In the genomic region with DNA sequence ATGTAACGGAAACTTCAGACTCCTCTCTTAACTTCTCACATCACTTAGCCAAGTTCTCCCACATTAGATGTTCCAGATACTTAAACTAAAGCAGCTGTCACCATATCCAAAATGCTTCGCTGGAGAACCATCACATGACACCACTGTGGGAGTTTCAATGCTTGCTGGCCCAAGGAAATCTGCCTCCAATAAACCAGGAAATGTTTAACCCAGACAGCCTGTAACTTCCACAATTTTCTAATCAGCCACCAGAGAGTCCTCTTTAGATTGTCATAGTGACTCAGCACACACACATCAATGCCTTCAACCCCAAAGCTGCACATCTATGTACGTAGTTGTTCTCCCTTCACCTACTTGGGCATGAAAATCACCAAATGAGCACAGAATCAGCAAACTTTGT, we compare ENCODE assay signal across 10 cellular contexts.
A peak's percentile ranks its signal among the peaks of the same experiment; 100 is the strongest.
DNase-seq lines count a peak whose midpoint lies in the region; ATAC-seq lines count a peak whose summit lies in the region.
"Had no signal": no experiment of that assay in that cellular context is flagged by ENCODE, and none has a peak within 500 bp of the region (broad histone marks: within the 10 kb centered on the region; RNA-seq: fewer than 3 reads in every experiment).

No MANE protein-coding gene starts in this region.

- H3K27me3 ChIP-seq in aorta (ENCODE audit: control insufficient read depth in 1 of 2, insufficient read depth in 2 of 2, low read length in 1 of 2): no peaks in the 10 kb centered on the region
- H3K27me3 ChIP-seq in effector memory CD4-positive, alpha-beta T cell (replicated peaks; ENCODE audit: control insufficient read depth, insufficient read depth, low read length, poor library complexity, severe bottlenecking): no peaks in the 10 kb centered on the region
- H3K27me3 ChIP-seq: SJCRH30 had no signal

- H3K4me1 ChIP-seq in aorta (ENCODE audit: control insufficient read depth in 1 of 2, insufficient read depth in 2 of 2, low read length in 2 of 2): peaks cover 0 to 4% of the 10 kb centered on the region in 2 donors
- no peaks in the 10 kb centered on the region for H3K4me1 ChIP-seq in effector memory CD4-positive, alpha-beta T cell (ENCODE audit: control insufficient read depth, insufficient read depth, low read length, poor library complexity, severe bottlenecking)

- H3K27ac ChIP-seq in aorta (ENCODE audit: low read depth in 1 of 2, low read length in 2 of 2): peak overlapping the region in 1 of 2 donors; percentile 28
- H3K27ac ChIP-seq in effector memory CD4-positive, alpha-beta T cell (ENCODE audit: insufficient read depth, low read length, poor library complexity, severe bottlenecking): no peak overlapping the region
- H3K27ac ChIP-seq: SJCRH30 had no signal

- H3K36me3 ChIP-seq in aorta (ENCODE audit: control insufficient read depth in 1 of 2, insufficient read depth in 2 of 2, low read length in 1 of 2): no peaks in the 10 kb centered on the region
- H3K36me3 ChIP-seq in effector memory CD4-positive, alpha-beta T cell (ENCODE audit: control insufficient read depth, insufficient read depth, low read length): no peaks in the 10 kb centered on the region
- H3K36me3 ChIP-seq: SJCRH30 had no signal

- no peaks in the 10 kb centered on the region for H3K9me3 ChIP-seq in aorta (ENCODE audit: control insufficient read depth, low read length)
- no peaks in the 10 kb centered on the region for H3K9me3 ChIP-seq in effector memory CD4-positive, alpha-beta T cell (ENCODE audit: control insufficient read depth, low read length)

- 84 to 91% methylated on average over 3 of the region's 3 CpGs for WGBS in aorta, 2 donors

- intact Hi-C loops in Right ventricle myocardium inferior (cut with DNase I): no loop called here
- intact Hi-C loops in cardiac septum (cut with DNase I): no loop called here
- intact Hi-C loops in aorta (cut with DNase I): no loop called here

- H3K4me3 ChIP-seq in aorta (ENCODE audit: low read length in 2 of 2): no peak overlapping the region
- H3K4me3 ChIP-seq in effector memory CD4-positive, alpha-beta T cell (ENCODE audit: insufficient read depth, low read depth, low read length, poor library complexity, severe bottlenecking): no peak overlapping the region
- H3K4me3 ChIP-seq: SJCRH30 had no signal

- DNase-seq in Right ventricle myocardium inferior (ENCODE audit: missing footprints): no peak
- no peak for DNase-seq in cardiac septum (ENCODE audit: low spot score)
- DNase-seq in astrocyte of the hippocampus (ENCODE audit: low read depth, low spot score): peak; percentile 35
- DNase-seq in kidney glomerular epithelial cell (lab: John Stamatoyannopoulos, UW): peak; percentile 92
- DNase-seq in aorta: no peak
- no peak for DNase-seq in effector memory CD4-positive, alpha-beta T cell
- DNase-seq: stimulated activated CD4-positive, alpha-beta T cell treated with anti-CD3 and anti-CD28 coated beads, Interleukin-2, amount 100 ng/mL, for 24 hours had no signal

- ATAC-seq in Right ventricle myocardium inferior (peak; percentile 83), aorta (ENCODE audit: low FRiP score) (peak; percentile 66), HG03354 (IDR thresholded peaks at IDR 0.05; ENCODE audit: poor library complexity, severe bottlenecking, unreplicated experiment) (no peak), HG03095 (IDR thresholded peaks at IDR 0.05; ENCODE audit: unreplicated experiment) (no peak)

Comparison
In these comparisons a context has a peak if more than half of its experiments do, and no peak if none do; other contexts are left out.
1. ATAC-seq: peak in Right ventricle myocardium inferior (single experiment) and aorta (single experiment); none in HG03354 (single experiment) and HG03095 (single experiment).
2. DNase-seq: peak in astrocyte of the hippocampus (single experiment) and kidney glomerular epithelial cell (single experiment); none in Right ventricle myocardium inferior (single experiment), cardiac septum (single experiment), aorta (0 of 2) and effector memory CD4-positive, alpha-beta T cell (0 of 3).